22 cellular contexts compared by ENCODE assay signal in the genomic region with DNA sequence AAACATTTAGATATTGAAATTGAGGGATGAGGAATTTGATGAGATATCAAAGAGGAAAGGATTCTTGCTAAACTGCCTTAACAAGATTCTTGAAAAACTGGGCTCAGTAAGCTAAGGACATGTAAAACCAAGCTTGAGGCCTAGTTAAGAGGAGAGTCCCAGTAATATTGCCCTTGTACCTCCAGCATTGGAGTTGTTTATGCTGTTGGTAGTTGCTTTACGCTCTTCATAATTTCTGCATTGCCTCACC.
DNase-seq lines count a peak whose midpoint lies in the region; ATAC-seq, FAIRE-seq and TF ChIP-seq lines count a peak whose summit lies in the region.
"Had no signal": no experiment of that assay in that cellular context is flagged by ENCODE, and none has a peak within 500 bp of the region (broad histone marks: within the 10 kb centered on the region; RNA-seq: fewer than 3 reads in every experiment).

No MANE protein-coding gene starts in this region.

- H2BK20ac ChIP-seq in H1 (ENCODE audit: low read length): no peak overlapping the region

- H3K79me1 ChIP-seq in H1 (ENCODE audit: low read depth, low read length) (no peaks in the 10 kb centered on the region), trophoblast cell (ENCODE audit: low read length) (peaks cover 18% of the 10 kb centered on the region)

- H2AK5ac ChIP-seq in H1 (ENCODE audit: low read depth, low read length) (no peak overlapping the region), trophoblast cell (ENCODE audit: low read length) (no peak overlapping the region)

- H3K23me2 ChIP-seq in H1 (ENCODE audit: low read depth, low read length): no peaks in the 10 kb centered on the region; the same call in 1 of the 2 replicates

- TF ChIP-seq POLR2A in breast epithelium (IDR thresholded peaks at IDR 0.05) (no peak), H1 (IDR thresholded peaks at IDR 0.05; ENCODE audit: control extremely low read depth in 1 of 2, low read depth in 2 of 2, low read length in 2 of 2) (no peak)

- peak overlapping the region; percentile 14 for H2BK120ac ChIP-seq in H1 (replicated peaks; ENCODE audit: low read depth, low read length)
- H2BK120ac ChIP-seq in trophoblast cell (ENCODE audit: insufficient read depth, low read length, poor library complexity): peak overlapping the region; percentile 83

- CTCF ChIA-PET in H1 (lab: Charles Lee; ENCODE audit: partially characterized antibody): no interaction called here

- H4K5ac ChIP-seq in H1 (ENCODE audit: insufficient read length, low read depth, low read length): no peak overlapping the region

- 0 out of 2 replicates have a peak overlapping the region, but pooled peaks have one; percentile 81 for H2BK15ac ChIP-seq in H1 (ENCODE audit: low read length)

- intact Hi-C loops in breast epithelium (cut with DNase I; ENCODE audit: low total_unique reads): no loop called here

- H3K36me3 ChIP-seq in breast epithelium: no peaks in the 10 kb centered on the region
- H3K36me3 ChIP-seq in H1 (ENCODE audit: control insufficient read depth in 2 of 4, insufficient read depth in 4 of 4, low read length in 3 of 4): no peaks in the 10 kb centered on the region
- H3K36me3 ChIP-seq in trophoblast cell (ENCODE audit: control insufficient read depth in 1 of 2, insufficient read depth in 2 of 2, low read length in 2 of 2): peaks cover 0 to 2% of the 10 kb centered on the region in 2 experiments

- H3K4ac ChIP-seq in H1 (replicated peaks; ENCODE audit: insufficient read length, low read depth, low read length): no peak overlapping the region
- no peak overlapping the region for H3K4ac ChIP-seq in trophoblast cell (ENCODE audit: low read depth, low read length)

- no peak for TF ChIP-seq CTCF in breast epithelium (IDR thresholded peaks at IDR 0.05)
- TF ChIP-seq CTCF in H1 (IDR thresholded peaks at IDR 0.05; ENCODE audit: control extremely low read depth in 1 of 3, insufficient read depth in 1 of 3, low read depth in 1 of 3, low read length in 3 of 3): no peak

- no peak for TF ChIP-seq RAD21 in H1 (IDR thresholded peaks at IDR 0.05 in 1 of 2, conservative IDR thresholded peaks at IDR 0.05 in 1 of 2; ENCODE audit: low read depth in 2 of 2, low read length in 2 of 2)

- no peak overlapping the region for H3K9ac ChIP-seq in H1 (replicated peaks in 1 of 4; ENCODE audit: extremely low read depth in 1 of 4, low read depth in 3 of 4, low read length in 3 of 4)
- H3K9ac ChIP-seq in trophoblast cell (ENCODE audit: low read length): no peak overlapping the region

- H3K4me3 ChIP-seq in breast epithelium (no peak overlapping the region), H1 (ENCODE audit: extremely low read depth in 1 of 4, insufficient read depth in 2 of 4, low read depth in 3 of 4, low read length in 4 of 4) (no peak overlapping the region), trophoblast cell (ENCODE audit: low read depth, low read length) (no peak overlapping the region)
- H3K4me3 ChIP-seq: GM12878 had no signal

- H2BK12ac ChIP-seq in H1 (ENCODE audit: low read depth, low read length) (no peak overlapping the region), trophoblast cell (ENCODE audit: low read length) (no peak overlapping the region)

- H4K20me1 ChIP-seq in H1 (replicated peaks in 1 of 2; ENCODE audit: control insufficient read depth in 1 of 2, insufficient read depth in 2 of 2, low read length in 2 of 2): no peaks in the 10 kb centered on the region

- H3K27ac ChIP-seq in breast epithelium: no peak overlapping the region
- no peak overlapping the region for H3K27ac ChIP-seq in H1 (ENCODE audit: low read depth, low read length)
- peak overlapping the region; percentile 89 for H3K27ac ChIP-seq in trophoblast cell (ENCODE audit: low read depth, low read length)

- TF ChIP-seq EP300 in H1 (IDR thresholded peaks at IDR 0.05; ENCODE audit: borderline replicate concordance in 1 of 2, low read depth in 2 of 2, low read length in 2 of 2): no peak

- H4K91ac ChIP-seq in H1 (replicated peaks; ENCODE audit: insufficient read length, low read length): no peak overlapping the region
- H4K91ac ChIP-seq in trophoblast cell (ENCODE audit: low read depth, low read length): peak overlapping the region; percentile 65

- 95% methylated on average over 1 of the region's 1 CpG; no CpG with 5 or more reads in 1 of the 2 experiments for whole genome bisulfite sequencing in H1 (ENCODE audit: extremely low coverage in 1 of 2, insufficient coverage in 1 of 2, insufficient read length in 1 of 2, insufficient replicate concordance in 2 of 2, low coverage in 1 of 2, low lambda C conversion rate in 2 of 2, missing lambda C conversion rate in 1 of 2), 2 experiments
- WGBS in trophoblast cell (ENCODE audit: extremely low coverage, insufficient coverage, insufficient read length): no CpG with 5 or more reads among the region's 1 CpG

- in situ Hi-C loops in T47D (cut with HindIII; ENCODE audit: low pct_unique_long_range_greater_than_20kb, low sequenced_read_pairs): no loop called here

- H2BK5ac ChIP-seq in H1 (ENCODE audit: low read depth, low read length) (no peak overlapping the region), trophoblast cell (ENCODE audit: low read depth, low read length, poor library complexity) (no peak overlapping the region)

- H3K9me3 ChIP-seq in breast epithelium: peaks cover 4 to 7% of the 10 kb centered on the region in 2 donors
- no peaks in the 10 kb centered on the region for H3K9me3 ChIP-seq in H1 (ENCODE audit: insufficient read depth in 2 of 2, low read depth in 1 of 2, low read length in 1 of 2)
- peaks cover 2% of the 10 kb centered on the region for H3K9me3 ChIP-seq in trophoblast cell (ENCODE audit: insufficient read depth, low read depth, low read length)

- no peak for ATAC-seq in GM19351 (IDR thresholded peaks at IDR 0.05; ENCODE audit: unreplicated experiment)
- ATAC-seq: GM12878, Right ventricle myocardium inferior had no signal

- H3K14ac ChIP-seq in H1 (ENCODE audit: insufficient read length) (no peak overlapping the region), trophoblast cell (ENCODE audit: low read length) (no peak overlapping the region)

- no peak overlapping the region for H3K23ac ChIP-seq in H1 (ENCODE audit: insufficient read length)
- no peak overlapping the region for H3K23ac ChIP-seq in trophoblast cell (ENCODE audit: low read length)

- H3K18ac ChIP-seq in H1 (ENCODE audit: extremely low read depth, low read length) (no peak overlapping the region), trophoblast cell (ENCODE audit: low read length) (no peak overlapping the region)

- H2AFZ ChIP-seq in H1 (ENCODE audit: low read length): peak overlapping the region; percentile 81; the same call in 1 of the 2 replicates
- no peak overlapping the region for H2AFZ ChIP-seq in trophoblast cell (ENCODE audit: insufficient read depth, low read length, poor library complexity)

- no peak overlapping the region for H4K12ac ChIP-seq in trophoblast cell (ENCODE audit: low read depth, low read length)

- H3K4me2 ChIP-seq in H1 (ENCODE audit: insufficient read depth in 1 of 2, low read depth in 2 of 2, low read length in 2 of 2) (no peak overlapping the region), trophoblast cell (ENCODE audit: low read length) (peak overlapping the region; percentile 13)

- H3K4me1 ChIP-seq in breast epithelium: no peaks in the 10 kb centered on the region
- no peaks in the 10 kb centered on the region; a peak in 1 of 7 replicates for H3K4me1 ChIP-seq in H1 (replicated peaks in 1 of 4; ENCODE audit: control insufficient read depth in 3 of 4, insufficient read depth in 4 of 4, low read length in 3 of 4)
- H3K4me1 ChIP-seq in trophoblast cell (ENCODE audit: control insufficient read depth in 1 of 2, insufficient read depth in 2 of 2, low read length in 2 of 2): peaks cover 5 to 8% of the 10 kb centered on the region in 2 experiments

- no peaks in the 10 kb centered on the region for H3K79me2 ChIP-seq in H1 (ENCODE audit: control insufficient read depth in 1 of 2, insufficient read depth in 2 of 2, low read length in 2 of 2)
- peaks cover 5% of the 10 kb centered on the region for H3K79me2 ChIP-seq in trophoblast cell (ENCODE audit: control insufficient read depth, insufficient read depth, low read length, poor library complexity)

- POLR2A ChIA-PET in H1 (lab: Charles Lee; ENCODE audit: partially characterized antibody): no interaction called here

- peak; percentile 4 to 87 for DNase-seq in T47D (ENCODE audit: low read depth in 1 of 2, low spot score in 1 of 2)
- no peak for DNase-seq in breast epithelium (ENCODE audit: low spot score in 2 of 2)
- DNase-seq in H1 (ENCODE audit: low read depth in 1 of 2, low spot score in 2 of 2): no peak
- peak in 1 of 2 donors; percentile 99 for DNase-seq in trophoblast cell
- DNase-seq in kidney tubule cell (ENCODE audit: low spot score): no peak
- no peak for DNase-seq in SKM-1 treated with dmso at 0.1 percent for 144 hours (lab: John Stamatoyannopoulos, UW; ENCODE audit: unreplicated experiment)
- DNase-seq: AML-193; C1 segment of cervical spinal cord; CD8-positive, alpha-beta memory T cell; DMS79 treated with DMSO at 0.1 percent for 48 hours; HCEC 1CT; KG1; NCI-H1694 treated with DMSO at 0.1 percent for 48 hours; NCI-H2081 treated with DMSO at 0.1 percent for 48 hours; NCI-H2171 treated with DMSO at 0.1 percent for 48 hours; NCI-H526; SW 1271 had no signal

- no peak for FAIRE-seq in H1 (lab: Jason Lieb, UNC)
- FAIRE-seq: D721Med, GM12878, HTR-8/SVneo had no signal

- no peaks in the 10 kb centered on the region for H3K27me3 ChIP-seq in breast epithelium
- no peaks in the 10 kb centered on the region; a peak in 1 of 7 replicates for H3K27me3 ChIP-seq in H1 (replicated peaks in 1 of 4; ENCODE audit: control insufficient read depth in 3 of 4, extremely low read depth in 1 of 4, insufficient read depth in 3 of 4, low read length in 3 of 4)
- no peaks in the 10 kb centered on the region for H3K27me3 ChIP-seq in trophoblast cell (ENCODE audit: insufficient read depth, low read length)

- no peak overlapping the region for H3K56ac ChIP-seq in H1 (replicated peaks; ENCODE audit: insufficient read length, low read depth, low read length)

- H4K8ac ChIP-seq in H1 (ENCODE audit: extremely low read depth, insufficient read depth, low read length) (no peak overlapping the region), trophoblast cell (ENCODE audit: low read depth, low read length) (no peak overlapping the region)

Comparison
In these comparisons a context has a peak if more than half of its experiments do, and no peak if none do; other contexts are left out.
1. DNase-seq: peak in T47D (2 of 2); none in breast epithelium (0 of 2), H1 (0 of 2), kidney tubule cell (single experiment) and SKM-1 treated with dmso at 0.1 percent for 144 hours (single experiment).